In genomic region chr1:203929741-203930309, GRCh38 we compare ENCODE assay signal across 23 cellular contexts.
"Had no signal": no experiment of that assay in that cellular context is flagged by ENCODE, and none has a peak within 500 bp of the region (broad histone marks: within the 10 kb centered on the region; RNA-seq: fewer than 3 reads in every experiment).

No MANE protein-coding gene starts in this region.

- H3K27me3 ChIP-seq: pancreas, sigmoid colon, stomach, upper lobe of right lung had no signal

- H3K9me3 Mint-ChIP-seq: activated naive CD8-positive, alpha-beta T cell treated with anti-CD3 and anti-CD28 coated beads, Interleukin-2, amount 10 ng/mL, durations not matched to agents 7 days and 5 days; activated T-helper 17 cell treated with anti-CD3 and anti-CD28 coated beads, Interleukin-2, amount 50 U/mL, for 72 hours; immature natural killer cell; memory B cell; naive B cell; stimulated activated effector memory CD8-positive, alpha-beta T cell treated with anti-CD3 and anti-CD28 coated beads, Interleukin-12 subunit alpha, Interleukin-12 subunit beta, amount 100 ng/mL, for 72 hours had no signal

- H3K4me1 Mint-ChIP-seq: activated T-helper 17 cell treated with anti-CD3 and anti-CD28 coated beads, Interleukin-2, amount 50 U/mL, for 72 hours; memory B cell; naive B cell had no signal

- DNase-seq: activated CD4-positive, alpha-beta T cell treated with anti-CD3 and anti-CD28 coated beads for 1 hour; activated CD4-positive, alpha-beta T cell treated with anti-CD3 and anti-CD28 coated beads, Interleukin-2, amount 50 U/mL, for 4 hours; activated naive CD4-positive, alpha-beta T cell treated with Interleukin-2 at 50 U/mL for 16 hours; activated naive CD8-positive, alpha-beta T cell treated with anti-CD3 and anti-CD28 coated beads, Interleukin-2, amount 10 ng/mL, durations not matched to agents 7 days and 5 days; activated T-cell treated with anti-CD3 and anti-CD28 coated beads, Interleukin-2, amount 50 U/mL, for 1 hour; amygdala; effector memory CD4-positive, alpha-beta T cell; esophagus squamous epithelium; heart right ventricle; immature natural killer cell; left ventricle myocardium superior; mucosa of descending colon; naive B cell; pancreas; sigmoid colon; stimulated activated CD4-positive, alpha-beta T cell treated with anti-CD3 and anti-CD28 coated beads, Interleukin-4, amount 100 ng/mL, for 24 hours; stomach; upper lobe of right lung; WERI-Rb-1 had no signal

- H3K9me3 ChIP-seq: esophagus squamous epithelium, heart right ventricle, mucosa of descending colon, pancreas, sigmoid colon, stomach, upper lobe of right lung had no signal

- H3K4me1 ChIP-seq: pancreas, sigmoid colon, upper lobe of right lung had no signal

- H3K4me3 Mint-ChIP-seq: activated naive CD8-positive, alpha-beta T cell treated with anti-CD3 and anti-CD28 coated beads, Interleukin-2, amount 10 ng/mL, durations not matched to agents 7 days and 5 days; activated T-helper 17 cell treated with anti-CD3 and anti-CD28 coated beads, Interleukin-2, amount 50 U/mL, for 72 hours; immature natural killer cell; memory B cell; naive B cell; stimulated activated effector memory CD8-positive, alpha-beta T cell treated with anti-CD3 and anti-CD28 coated beads, Interleukin-12 subunit alpha, Interleukin-12 subunit beta, amount 100 ng/mL, for 72 hours had no signal

- H3K36me3 Mint-ChIP-seq: activated naive CD8-positive, alpha-beta T cell treated with anti-CD3 and anti-CD28 coated beads, Interleukin-2, amount 10 ng/mL, durations not matched to agents 7 days and 5 days; immature natural killer cell; memory B cell; naive B cell; stimulated activated effector memory CD8-positive, alpha-beta T cell treated with anti-CD3 and anti-CD28 coated beads, Interleukin-12 subunit alpha, Interleukin-12 subunit beta, amount 100 ng/mL, for 72 hours had no signal

- H3K4me3 ChIP-seq: cardiac muscle cell, esophagus squamous epithelium, heart right ventricle, mucosa of descending colon, pancreas, sigmoid colon, stomach, upper lobe of right lung had no signal

- H3K36me3 ChIP-seq: cardiac muscle cell, esophagus squamous epithelium, heart right ventricle, pancreas, sigmoid colon, stomach, upper lobe of right lung, WERI-Rb-1 had no signal

- H3K27ac ChIP-seq: cardiac muscle cell, esophagus squamous epithelium, heart right ventricle, pancreas, sigmoid colon, stomach, upper lobe of right lung, WERI-Rb-1 had no signal

- H3K27ac Mint-ChIP-seq: activated naive CD8-positive, alpha-beta T cell treated with anti-CD3 and anti-CD28 coated beads, Interleukin-2, amount 10 ng/mL, durations not matched to agents 7 days and 5 days; activated T-helper 17 cell treated with anti-CD3 and anti-CD28 coated beads, Interleukin-2, amount 50 U/mL, for 72 hours; immature natural killer cell; memory B cell; naive B cell; stimulated activated effector memory CD8-positive, alpha-beta T cell treated with anti-CD3 and anti-CD28 coated beads, Interleukin-12 subunit alpha, Interleukin-12 subunit beta, amount 100 ng/mL, for 72 hours had no signal
